ENCODE assay signal across 1 cellular context in the genomic region with DNA sequence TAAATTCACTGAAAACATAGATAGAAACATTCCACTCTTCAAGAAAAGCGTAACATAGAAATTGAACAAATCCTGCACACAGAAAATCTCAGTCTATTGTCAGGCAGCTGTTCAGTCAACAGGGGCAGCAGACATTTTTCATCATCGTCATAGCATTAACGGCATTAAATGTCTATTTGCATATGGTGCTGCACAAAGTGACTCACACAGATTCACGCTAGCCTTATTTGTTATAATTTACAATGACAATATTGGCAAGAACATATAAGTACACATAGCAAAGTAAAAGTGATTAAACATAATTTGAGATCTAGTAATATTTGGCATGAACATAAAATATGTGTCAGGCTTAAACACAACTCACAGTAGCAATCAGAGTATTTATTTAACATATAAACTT.
TF ChIP-seq lines count a peak whose summit lies in the region.

No MANE protein-coding gene starts in this region.

TF ChIP-seq in neural cell, 6 proteins besides CTCF, POLR2A, EP300 and RAD21 (continued from another document):
- TF ChIP-seq, protein P1, sequence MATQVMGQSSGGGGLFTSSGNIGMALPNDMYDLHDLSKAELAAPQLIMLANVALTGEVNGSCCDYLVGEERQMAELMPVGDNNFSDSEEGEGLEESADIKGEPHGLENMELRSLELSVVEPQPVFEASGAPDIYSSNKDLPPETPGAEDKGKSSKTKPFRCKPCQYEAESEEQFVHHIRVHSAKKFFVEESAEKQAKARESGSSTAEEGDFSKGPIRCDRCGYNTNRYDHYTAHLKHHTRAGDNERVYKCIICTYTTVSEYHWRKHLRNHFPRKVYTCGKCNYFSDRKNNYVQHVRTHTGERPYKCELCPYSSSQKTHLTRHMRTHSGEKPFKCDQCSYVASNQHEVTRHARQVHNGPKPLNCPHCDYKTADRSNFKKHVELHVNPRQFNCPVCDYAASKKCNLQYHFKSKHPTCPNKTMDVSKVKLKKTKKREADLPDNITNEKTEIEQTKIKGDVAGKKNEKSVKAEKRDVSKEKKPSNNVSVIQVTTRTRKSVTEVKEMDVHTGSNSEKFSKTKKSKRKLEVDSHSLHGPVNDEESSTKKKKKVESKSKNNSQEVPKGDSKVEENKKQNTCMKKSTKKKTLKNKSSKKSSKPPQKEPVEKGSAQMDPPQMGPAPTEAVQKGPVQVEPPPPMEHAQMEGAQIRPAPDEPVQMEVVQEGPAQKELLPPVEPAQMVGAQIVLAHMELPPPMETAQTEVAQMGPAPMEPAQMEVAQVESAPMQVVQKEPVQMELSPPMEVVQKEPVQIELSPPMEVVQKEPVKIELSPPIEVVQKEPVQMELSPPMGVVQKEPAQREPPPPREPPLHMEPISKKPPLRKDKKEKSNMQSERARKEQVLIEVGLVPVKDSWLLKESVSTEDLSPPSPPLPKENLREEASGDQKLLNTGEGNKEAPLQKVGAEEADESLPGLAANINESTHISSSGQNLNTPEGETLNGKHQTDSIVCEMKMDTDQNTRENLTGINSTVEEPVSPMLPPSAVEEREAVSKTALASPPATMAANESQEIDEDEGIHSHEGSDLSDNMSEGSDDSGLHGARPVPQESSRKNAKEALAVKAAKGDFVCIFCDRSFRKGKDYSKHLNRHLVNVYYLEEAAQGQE (IDR thresholded peaks at IDR 0.05; ENCODE audit: borderline replicate concordance) = no peak
TF ChIP-seq in neural cell: peak in this region for 0.
